ENCODE assay signal across 19 cellular contexts in the genomic region with DNA sequence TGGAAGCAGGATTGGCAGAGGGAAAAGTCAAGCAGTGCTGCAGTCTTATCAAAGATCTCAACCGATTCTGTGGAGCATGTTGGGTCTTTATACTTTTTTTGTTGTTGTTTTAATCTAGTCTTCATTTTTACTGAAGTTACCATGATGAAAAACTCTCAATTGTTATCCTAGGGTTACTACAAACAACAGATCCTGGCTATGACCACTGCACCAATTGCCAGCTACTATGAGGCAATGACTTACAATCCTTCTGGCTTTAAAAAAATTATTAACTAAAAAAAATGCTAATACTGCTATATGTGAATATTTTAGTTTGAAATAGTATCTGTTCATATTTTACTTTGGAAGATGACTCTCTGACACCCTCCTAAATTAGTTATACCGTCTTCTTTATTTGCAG.
"Had no signal": no experiment of that assay in that cellular context is flagged by ENCODE, and none has a peak within 500 bp of the region (broad histone marks: within the 10 kb centered on the region; RNA-seq: fewer than 3 reads in every experiment).

No MANE protein-coding gene starts in this region.

- H3K27me3 ChIP-seq: esophagus muscularis mucosa, gastrocnemius medialis, left lung had no signal

- H3K36me3 ChIP-seq: esophagus muscularis mucosa, gastrocnemius medialis, heart right ventricle, left lung, lower lobe of right lung had no signal

- ATAC-seq: gastrocnemius medialis, heart right ventricle, left cardiac atrium, left lung, left ventricle myocardium superior, lower lobe of right lung had no signal

- H3K4me3 ChIP-seq: coronary artery, dorsolateral prefrontal cortex, esophagus muscularis mucosa, gastrocnemius medialis, heart right ventricle, left lung, lower lobe of right lung had no signal

- DNase-seq: dermis blood vessel endothelial cell; dorsolateral prefrontal cortex; effector CD4-positive, alpha-beta T cell; effector memory CD4-positive, alpha-beta T cell; foreskin fibroblast; foreskin melanocyte; gastrocnemius medialis; glutamatergic neuron; head of caudate nucleus; heart right ventricle; hippocampal formation; left cardiac atrium; left lung; left ventricle myocardium superior; lower lobe of right lung; mesendoderm; midbrain had no signal

- H3K9me3 ChIP-seq: gastrocnemius medialis had no signal

- H3K4me1 ChIP-seq: gastrocnemius medialis, heart right ventricle, left lung, lower lobe of right lung had no signal

- H3K27ac ChIP-seq: coronary artery, dorsolateral prefrontal cortex, esophagus muscularis mucosa, gastrocnemius medialis, heart right ventricle, left lung, lower lobe of right lung had no signal
